9 cellular contexts compared by ENCODE assay signal in the genomic region with DNA sequence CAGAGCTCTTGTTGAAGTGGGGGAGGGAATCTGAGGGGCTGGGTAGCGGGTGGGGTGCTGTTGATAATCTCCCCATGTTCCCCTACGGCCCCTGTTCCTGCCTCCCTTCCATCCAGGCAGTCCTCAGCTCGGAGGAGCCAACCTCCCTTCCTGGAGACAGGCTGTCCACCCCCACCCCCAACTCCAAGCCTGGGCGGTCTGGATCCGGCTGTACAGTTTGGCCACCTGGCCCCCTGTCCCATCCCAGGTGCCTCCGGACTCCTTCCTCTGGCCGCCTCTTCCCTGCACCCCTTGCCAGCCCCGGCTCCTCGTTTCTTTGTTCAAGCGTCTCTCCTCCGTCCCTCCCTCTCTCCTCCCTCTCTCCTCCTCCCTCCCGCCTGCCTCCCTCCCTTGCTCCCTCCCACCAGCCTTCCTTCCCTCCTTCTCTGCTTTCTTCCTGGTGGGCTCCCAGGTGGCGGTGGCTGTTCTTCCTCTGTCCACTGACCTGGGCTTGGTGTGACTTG. TPM values are rescaled to one million over a fixed set of nuclear protein-coding genes. Genes with fewer than 3 reads are reported as not detected.
DNase-seq lines count a peak whose midpoint lies in the region; ATAC-seq and TF ChIP-seq lines count a peak whose summit lies in the region.
"Had no signal": no experiment of that assay in that cellular context is flagged by ENCODE, and none has a peak within 500 bp of the region (broad histone marks: within the 10 kb centered on the region; RNA-seq: fewer than 3 reads in every experiment).

No MANE protein-coding gene starts in this region.

- H3K4me3 Mint-ChIP-seq in CD8-positive, alpha-beta memory T cell: peak overlapping the region in 1 of 7 donors; percentile 79

- TSS peak; percentile 83 for BruUV-seq in mammary epithelial cell (replicated peaks; lab: Mats Ljungman, UMichigan)

- in situ Hi-C loops in mammary epithelial cell (cut with MboI; ENCODE audit: low sequenced_read_pairs in 2 of 2): no loop called here

- TF ChIP-seq CTCF in mammary epithelial cell (conservative IDR thresholded peaks at IDR 0.05 in 1 of 2, IDR thresholded peaks at IDR 0.05 in 1 of 2; ENCODE audit: extremely low read depth in 1 of 2, insufficient read depth in 1 of 2, low read depth in 1 of 2, low read length in 2 of 2) (no peak), left lung (IDR thresholded peaks at IDR 0.05) (no peak), thyroid gland (IDR thresholded peaks at IDR 0.05) (no peak)

- H3K27ac ChIP-seq in mammary epithelial cell (ENCODE audit: insufficient read depth, low read depth, low read length) (peak overlapping the region; percentile 67), left lung (peak overlapping the region; percentile 57 to 59), thyroid gland (peak overlapping the region; percentile 57 to 90 (median 62))
- H3K27ac ChIP-seq in CD8-positive, alpha-beta memory T cell (ENCODE audit: low read depth, low read length): no peak overlapping the region
- H3K27ac ChIP-seq: 22Rv1 had no signal

- peaks cover 71% of the 10 kb centered on the region for H3K4me1 ChIP-seq in mammary epithelial cell (ENCODE audit: insufficient read depth, low read length)
- peaks cover 15 to 59% of the 10 kb centered on the region in 2 donors for H3K4me1 ChIP-seq in left lung
- peaks cover 48 to 73% of the 10 kb centered on the region in 2 donors for H3K4me1 ChIP-seq in thyroid gland
- H3K4me1 ChIP-seq in CD8-positive, alpha-beta memory T cell (ENCODE audit: insufficient read depth, low read length): peaks cover 16% of the 10 kb centered on the region

- CTCF ChIA-PET in mammary epithelial cell (lab: Charles Lee; ENCODE audit: low non-redundant PET): no interaction called here
- CTCF ChIA-PET in CD8-positive, alpha-beta memory T cell (lab: Charles Lee): interaction anchor here (1.3 kb wide), 1 partner anchor 37 kb away, joined by 3 read pairs; no protein-coding TSS in a partner anchor

- H3K27me3 Mint-ChIP-seq in CD8-positive, alpha-beta memory T cell: peaks cover 23 to 42% of the 10 kb centered on the region in 2 donors

- POLR2A ChIA-PET in CD8-positive, alpha-beta memory T cell (lab: Charles Lee): interaction anchor here (0.5 kb wide), 1 partner anchor 32 kb away, joined by 4 read pairs; no protein-coding TSS in a partner anchor

- dilution Hi-C loops in mammary epithelial cell (cut with HindIII; ENCODE audit: low sequenced_read_pairs): no loop called here

- H3K4me2 ChIP-seq in mammary epithelial cell (ENCODE audit: insufficient read depth, low read depth, low read length): peak overlapping the region; percentile 90

- no CpG with 5 or more reads among the region's 13 CpGs for WGBS in mammary epithelial cell (ENCODE audit: low coverage, missing lambda C conversion rate)
- 15 to 16% methylated on average over 13 of the region's 13 CpGs for WGBS in thyroid gland, 2 donors

- peak overlapping the region; percentile 69 to 84 (median 71) for H3K4me3 ChIP-seq in mammary epithelial cell (replicated peaks in 1 of 3; ENCODE audit: insufficient read depth in 1 of 3, low read depth in 2 of 3, low read length in 3 of 3)
- peak overlapping the region; percentile 11 to 50 for H3K4me3 ChIP-seq in left lung
- peak overlapping the region in 2 of 3 donors; percentile 39 to 44 for H3K4me3 ChIP-seq in thyroid gland (replicated peaks in 1 of 3)
- no peak overlapping the region for H3K4me3 ChIP-seq in CD8-positive, alpha-beta memory T cell (ENCODE audit: low read length)

- H3K79me2 ChIP-seq in mammary epithelial cell (ENCODE audit: insufficient read depth, low read length): peaks cover 69% of the 10 kb centered on the region

- H3K27me3 ChIP-seq in mammary epithelial cell (ENCODE audit: insufficient read depth, low read length): no peaks in the 10 kb centered on the region
- H3K27me3 ChIP-seq in left lung: peaks cover 8 to 47% of the 10 kb centered on the region in 2 donors
- H3K27me3 ChIP-seq in thyroid gland: no peaks in the 10 kb centered on the region
- peaks cover 26% of the 10 kb centered on the region for H3K27me3 ChIP-seq in CD8-positive, alpha-beta memory T cell (ENCODE audit: insufficient read depth, low read length, poor library complexity, severe bottlenecking)

- H3K4me1 Mint-ChIP-seq in CD8-positive, alpha-beta memory T cell: peaks cover 0 to 15% (median 12%) of the 10 kb centered on the region in 3 donors

- peak in 1 of 2 donors; percentile 73 for TF ChIP-seq POLR2A in thyroid gland (IDR thresholded peaks at IDR 0.05)

- ATAC-seq in left lung (no peak), HG02870 (IDR thresholded peaks at IDR 0.05; ENCODE audit: unreplicated experiment) (no peak), GM21515 (IDR thresholded peaks at IDR 0.05; ENCODE audit: unreplicated experiment) (no peak)

- peak overlapping the region; percentile 7 for H2AFZ ChIP-seq in mammary epithelial cell (ENCODE audit: low read depth, low read length)

- peak overlapping the region; percentile 74 for H3K9ac ChIP-seq in mammary epithelial cell (ENCODE audit: insufficient read depth, low read length)

- H3K27ac Mint-ChIP-seq in CD8-positive, alpha-beta memory T cell: peak overlapping the region in 1 of 8 donors; percentile 94

- no peaks in the 10 kb centered on the region for H3K9me3 ChIP-seq in mammary epithelial cell (replicated peaks; ENCODE audit: insufficient read depth, low read length)
- no peaks in the 10 kb centered on the region for H3K9me3 ChIP-seq in left lung
- H3K9me3 ChIP-seq in thyroid gland: no peaks in the 10 kb centered on the region
- H3K9me3 ChIP-seq in CD8-positive, alpha-beta memory T cell (ENCODE audit: low read length): no peaks in the 10 kb centered on the region

- H3K9me3 Mint-ChIP-seq in CD8-positive, alpha-beta memory T cell: peaks cover 0 to 2% (median 0%) of the 10 kb centered on the region in 5 donors

- intact Hi-C loops in mammary epithelial cell (cut with micrococcal nuclease) (no loop called here), left lung (cut with DNase I) (no loop called here), thyroid gland (cut with DNase I) (no loop called here)

- H4K20me1 ChIP-seq in mammary epithelial cell (ENCODE audit: insufficient read depth, low read length): no peaks in the 10 kb centered on the region

- DNase-seq in DMS53 (lab: John Stamatoyannopoulos, UW): peak; percentile 28
- DNase-seq in DMS53 treated with DMSO at 0.1 percent for 48 hours (lab: John Stamatoyannopoulos, UW; ENCODE audit: unreplicated experiment): no peak
- peak; percentile 65 for DNase-seq in mammary epithelial cell
- DNase-seq in left lung: no peak
- DNase-seq in thyroid gland: peak; percentile 77 to 82
- DNase-seq in CD8-positive, alpha-beta memory T cell: no peak

- no peaks in the 10 kb centered on the region for H3K36me3 Mint-ChIP-seq in CD8-positive, alpha-beta memory T cell

- peaks cover 5% of the 10 kb centered on the region for H3K36me3 ChIP-seq in mammary epithelial cell (ENCODE audit: insufficient read depth, low read length)
- no peaks in the 10 kb centered on the region for H3K36me3 ChIP-seq in left lung
- no peaks in the 10 kb centered on the region for H3K36me3 ChIP-seq in thyroid gland
- H3K36me3 ChIP-seq in CD8-positive, alpha-beta memory T cell (ENCODE audit: insufficient read depth, low read length): no peaks in the 10 kb centered on the region

RNA-seq across cellular contexts. Expression of gene SEMA3F, which starts 1.9 kb away (rescaled TPM):
- 100 to 1,000 TPM; 102 to 129 TPM for total RNA-seq in mammary epithelial cell
- polyA plus RNA-seq in mammary epithelial cell: 108 TPM
- 76.2 TPM for polyA minus RNA-seq in mammary epithelial cell
- total RNA-seq in left lung: 10 to 100 TPM; 26.0 to 56.2 TPM
- 10 to 100 TPM; 13.2 to 44.2 (median 38.2) TPM for total RNA-seq in thyroid gland
- not detected for total RNA-seq in CD8-positive, alpha-beta memory T cell
- not detected for polyA plus RNA-seq in CD8-positive, alpha-beta memory T cell

RNA-seq across cellular contexts. Expression of gene GNAT1, which starts 34.4 kb away (rescaled TPM):
- total RNA-seq in mammary epithelial cell: 1 to 10 TPM in 1 of 2 donors, under 1 TPM in 1; 0.17 to 1.8 TPM
- 0.05 TPM for polyA plus RNA-seq in mammary epithelial cell
- not detected for polyA minus RNA-seq in mammary epithelial cell
- not detected for total RNA-seq in left lung
- not detected for total RNA-seq in thyroid gland
- not detected for total RNA-seq in CD8-positive, alpha-beta memory T cell
- not detected for polyA plus RNA-seq in CD8-positive, alpha-beta memory T cell

RNA-seq across cellular contexts. Expression of gene SLC38A3, which starts 48.0 kb away (rescaled TPM):
- total RNA-seq in mammary epithelial cell (under 1 TPM in 1 of 2 donors, not detected in 1; 0.67 TPM), left lung (under 1 TPM in 1 of 2 donors, not detected in 1; 0.23 TPM), thyroid gland (1 to 10 TPM; 1.1 to 5.0 (median 3.6) TPM)
- 0.06 TPM for polyA plus RNA-seq in mammary epithelial cell
- not detected for polyA minus RNA-seq in mammary epithelial cell
- not detected for total RNA-seq in CD8-positive, alpha-beta memory T cell
- not detected for polyA plus RNA-seq in CD8-positive, alpha-beta memory T cell

Comparison
In these comparisons a context has a peak if more than half of its experiments do, and no peak if none do; other contexts are left out.
1. DNase-seq: peak in DMS53 (single experiment), mammary epithelial cell (single experiment) and thyroid gland (2 of 2); none in DMS53 treated with DMSO at 0.1 percent for 48 hours (single experiment), left lung (0 of 2) and CD8-positive, alpha-beta memory T cell (0 of 5).
2. RNA of gene SEMA3F, which starts 1.9 kb away (total RNA-seq): 102 to 129 TPM in mammary epithelial cell, 26.0 to 56.2 TPM in left lung and 13.2 to 44.2 TPM in thyroid gland; not detected in CD8-positive, alpha-beta memory T cell; every median in the first group is over 10 times any median in the second.